ENCODE assay signal across 9 cellular contexts in the genomic region with DNA sequence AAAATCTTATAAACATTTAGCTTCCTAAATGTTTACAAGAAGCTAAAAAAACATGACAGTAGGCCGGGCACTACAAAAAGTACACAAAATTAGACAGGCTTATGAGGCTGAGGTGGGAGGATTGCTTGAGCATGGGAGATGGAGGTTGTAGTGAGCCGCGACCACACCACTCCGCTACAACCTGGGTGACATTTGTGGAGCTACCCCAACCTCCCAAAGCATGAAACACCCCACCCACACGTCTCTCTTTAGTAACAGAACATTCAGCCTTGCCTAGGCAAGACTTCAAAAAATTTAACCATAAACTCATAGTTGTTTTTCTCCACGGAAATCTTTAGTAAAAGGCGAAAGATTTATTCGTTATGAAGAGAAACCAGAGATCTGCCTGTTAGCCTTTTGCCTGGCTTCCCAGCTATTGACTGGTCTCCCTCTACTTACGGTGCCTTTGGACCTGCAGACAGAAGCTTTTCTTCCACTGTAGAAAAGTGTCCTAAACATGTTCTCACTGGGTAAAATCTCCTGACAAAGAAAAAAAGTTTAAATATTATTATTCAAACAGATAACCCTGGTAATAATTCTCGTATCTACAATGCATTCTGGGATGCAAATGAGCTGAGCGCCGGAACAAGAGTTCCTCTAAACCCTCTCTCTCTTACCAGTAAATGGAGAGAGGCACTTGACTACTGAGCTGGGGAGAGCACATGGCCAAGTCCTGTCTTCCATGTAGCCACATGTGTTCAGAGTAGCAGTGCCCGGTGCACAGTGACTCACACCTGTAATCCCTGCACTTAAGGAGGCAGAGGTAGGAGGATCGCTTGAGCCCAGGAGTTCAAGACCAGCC. TPM values are rescaled to one million over a fixed set of nuclear protein-coding genes. Genes with fewer than 3 reads are reported as not detected.
DNase-seq lines count a peak whose midpoint lies in the region; ATAC-seq, FAIRE-seq and TF ChIP-seq lines count a peak whose summit lies in the region.
"Had no signal": no experiment of that assay in that cellular context is flagged by ENCODE, and none has a peak within 500 bp of the region (broad histone marks: within the 10 kb centered on the region; RNA-seq: fewer than 3 reads in every experiment).

No MANE protein-coding gene starts in this region.

- peaks cover 16% of the 10 kb centered on the region for H3K27me3 Mint-ChIP-seq in GM23338 (ENCODE audit: insufficient read depth, low read depth, poor library complexity)

- no peaks in the 10 kb centered on the region for H3K79me2 ChIP-seq in GM23338 (replicated peaks; ENCODE audit: insufficient read depth)

- H3F3A ChIP-seq in GM23338 (replicated peaks; ENCODE audit: low read depth): 0 out of 2 replicates have a peak, but pooled peaks cover 3% of the 10 kb centered on the region

- H3K4me1 Mint-ChIP-seq in GM23338: no peaks in the 10 kb centered on the region; the same call in 2 of the 3 replicates

- peak; percentile 91 for ATAC-seq in GM23338

- H3K4me1 ChIP-seq in GM23338 (ENCODE audit: insufficient read depth): no peaks in the 10 kb centered on the region

- H3K9me2 ChIP-seq in GM23338 (ENCODE audit: insufficient read depth): no peaks in the 10 kb centered on the region

- H2AFZ ChIP-seq in GM23338: no peak overlapping the region

- no peak overlapping the region for H3K4me2 ChIP-seq in GM23338

- peaks cover under 1% of the 10 kb centered on the region; the same call in 1 of the 3 replicates for H3K9me3 Mint-ChIP-seq in GM23338

- peak overlapping the region; percentile 100 for H3K27ac Mint-ChIP-seq in GM23338

- H3K36me3 ChIP-seq in GM23338 (ENCODE audit: insufficient read depth): no peaks in the 10 kb centered on the region

- no peaks in the 10 kb centered on the region for H4K20me1 ChIP-seq in GM23338 (replicated peaks; ENCODE audit: insufficient read depth)

- peak overlapping the region; percentile 61 for H3K27ac ChIP-seq in GM23338 (ENCODE audit: low read depth)

- H3K27me3 ChIP-seq in GM23338 (ENCODE audit: insufficient read depth): no peaks in the 10 kb centered on the region

- H3K36me3 Mint-ChIP-seq in GM23338 (ENCODE audit: low read depth): no peaks in the 10 kb centered on the region

- no peak overlapping the region for H3K4me3 ChIP-seq in GM23338

- DNase-seq in GM04504 (ENCODE audit: low read depth) (peak; percentile 82), GM23338 (ENCODE audit: low spot score) (peak; percentile 82), KG1 (lab: John Stamatoyannopoulos, UW) (peak; percentile 91), SHP77 treated with DMSO at 0.1 percent for 48 hours (lab: John Stamatoyannopoulos, UW) (peak; percentile 99), hepatic stellate cell (ENCODE audit: low spot score) (peak; percentile 69), D721Med (ENCODE audit: insufficient read length, low spot score) (no peak)
- peak; percentile 84 for DNase-seq in activated naive CD4-positive, alpha-beta T cell treated with anti-CD3 and anti-CD28 coated beads, Interleukin-2, amount 50 U/mL, for 16 hours
- DNase-seq in stimulated activated CD4-positive, alpha-beta T cell treated with anti-CD3 and anti-CD28 coated beads, Interleukin-12 subunit alpha, Interleukin-12 subunit beta, amount 100 ng/mL, for 4 hours: peak; percentile 73

- 0 out of 4 replicates have a peak, but pooled peaks of 1 of the 2 experiments have one; percentile 1 for TF ChIP-seq CTCF in GM23338 (conservative IDR thresholded peaks at IDR 0.05; ENCODE audit: low read depth in 2 of 2)
- TF ChIP-seq CTCF in D721Med (IDR thresholded peaks at IDR 0.05; ENCODE audit: insufficient read depth, missing control alignments): no peak

- H3K4me3 Mint-ChIP-seq in GM23338: no peak overlapping the region; the same call in 2 of the 3 replicates

- FAIRE-seq in D721Med (lab: Jason Lieb, UNC): no peak

TF ChIP-seq in GM23338, 12 proteins besides CTCF, POLR2A, EP300 and RAD21:
- TF ChIP-seq NANOG (IDR thresholded peaks at IDR 0.05; ENCODE audit: borderline replicate concordance) (no peak), POLR2AphosphoS5 (IDR thresholded peaks at IDR 0.05; ENCODE audit: low read depth) (peak; percentile 100), ZNF331 (CRISPR knock-in tag; IDR thresholded peaks at IDR 0.05; ENCODE audit: low read depth) (peak; percentile 60; the same call in 1 of the 2 replicates), CREB1 (CRISPR knock-in tag; IDR thresholded peaks at IDR 0.05; ENCODE audit: low read depth) (peak; percentile 55; the same call in 1 of the 2 replicates), ZNF114 (CRISPR knock-in tag; IDR thresholded peaks at IDR 0.05) (peak; percentile 88; the same call in 1 of the 2 replicates), STAT1 (IDR thresholded peaks at IDR 0.05; ENCODE audit: unreplicated experiment) (no peak)
- TF ChIP-seq, protein P1, sequence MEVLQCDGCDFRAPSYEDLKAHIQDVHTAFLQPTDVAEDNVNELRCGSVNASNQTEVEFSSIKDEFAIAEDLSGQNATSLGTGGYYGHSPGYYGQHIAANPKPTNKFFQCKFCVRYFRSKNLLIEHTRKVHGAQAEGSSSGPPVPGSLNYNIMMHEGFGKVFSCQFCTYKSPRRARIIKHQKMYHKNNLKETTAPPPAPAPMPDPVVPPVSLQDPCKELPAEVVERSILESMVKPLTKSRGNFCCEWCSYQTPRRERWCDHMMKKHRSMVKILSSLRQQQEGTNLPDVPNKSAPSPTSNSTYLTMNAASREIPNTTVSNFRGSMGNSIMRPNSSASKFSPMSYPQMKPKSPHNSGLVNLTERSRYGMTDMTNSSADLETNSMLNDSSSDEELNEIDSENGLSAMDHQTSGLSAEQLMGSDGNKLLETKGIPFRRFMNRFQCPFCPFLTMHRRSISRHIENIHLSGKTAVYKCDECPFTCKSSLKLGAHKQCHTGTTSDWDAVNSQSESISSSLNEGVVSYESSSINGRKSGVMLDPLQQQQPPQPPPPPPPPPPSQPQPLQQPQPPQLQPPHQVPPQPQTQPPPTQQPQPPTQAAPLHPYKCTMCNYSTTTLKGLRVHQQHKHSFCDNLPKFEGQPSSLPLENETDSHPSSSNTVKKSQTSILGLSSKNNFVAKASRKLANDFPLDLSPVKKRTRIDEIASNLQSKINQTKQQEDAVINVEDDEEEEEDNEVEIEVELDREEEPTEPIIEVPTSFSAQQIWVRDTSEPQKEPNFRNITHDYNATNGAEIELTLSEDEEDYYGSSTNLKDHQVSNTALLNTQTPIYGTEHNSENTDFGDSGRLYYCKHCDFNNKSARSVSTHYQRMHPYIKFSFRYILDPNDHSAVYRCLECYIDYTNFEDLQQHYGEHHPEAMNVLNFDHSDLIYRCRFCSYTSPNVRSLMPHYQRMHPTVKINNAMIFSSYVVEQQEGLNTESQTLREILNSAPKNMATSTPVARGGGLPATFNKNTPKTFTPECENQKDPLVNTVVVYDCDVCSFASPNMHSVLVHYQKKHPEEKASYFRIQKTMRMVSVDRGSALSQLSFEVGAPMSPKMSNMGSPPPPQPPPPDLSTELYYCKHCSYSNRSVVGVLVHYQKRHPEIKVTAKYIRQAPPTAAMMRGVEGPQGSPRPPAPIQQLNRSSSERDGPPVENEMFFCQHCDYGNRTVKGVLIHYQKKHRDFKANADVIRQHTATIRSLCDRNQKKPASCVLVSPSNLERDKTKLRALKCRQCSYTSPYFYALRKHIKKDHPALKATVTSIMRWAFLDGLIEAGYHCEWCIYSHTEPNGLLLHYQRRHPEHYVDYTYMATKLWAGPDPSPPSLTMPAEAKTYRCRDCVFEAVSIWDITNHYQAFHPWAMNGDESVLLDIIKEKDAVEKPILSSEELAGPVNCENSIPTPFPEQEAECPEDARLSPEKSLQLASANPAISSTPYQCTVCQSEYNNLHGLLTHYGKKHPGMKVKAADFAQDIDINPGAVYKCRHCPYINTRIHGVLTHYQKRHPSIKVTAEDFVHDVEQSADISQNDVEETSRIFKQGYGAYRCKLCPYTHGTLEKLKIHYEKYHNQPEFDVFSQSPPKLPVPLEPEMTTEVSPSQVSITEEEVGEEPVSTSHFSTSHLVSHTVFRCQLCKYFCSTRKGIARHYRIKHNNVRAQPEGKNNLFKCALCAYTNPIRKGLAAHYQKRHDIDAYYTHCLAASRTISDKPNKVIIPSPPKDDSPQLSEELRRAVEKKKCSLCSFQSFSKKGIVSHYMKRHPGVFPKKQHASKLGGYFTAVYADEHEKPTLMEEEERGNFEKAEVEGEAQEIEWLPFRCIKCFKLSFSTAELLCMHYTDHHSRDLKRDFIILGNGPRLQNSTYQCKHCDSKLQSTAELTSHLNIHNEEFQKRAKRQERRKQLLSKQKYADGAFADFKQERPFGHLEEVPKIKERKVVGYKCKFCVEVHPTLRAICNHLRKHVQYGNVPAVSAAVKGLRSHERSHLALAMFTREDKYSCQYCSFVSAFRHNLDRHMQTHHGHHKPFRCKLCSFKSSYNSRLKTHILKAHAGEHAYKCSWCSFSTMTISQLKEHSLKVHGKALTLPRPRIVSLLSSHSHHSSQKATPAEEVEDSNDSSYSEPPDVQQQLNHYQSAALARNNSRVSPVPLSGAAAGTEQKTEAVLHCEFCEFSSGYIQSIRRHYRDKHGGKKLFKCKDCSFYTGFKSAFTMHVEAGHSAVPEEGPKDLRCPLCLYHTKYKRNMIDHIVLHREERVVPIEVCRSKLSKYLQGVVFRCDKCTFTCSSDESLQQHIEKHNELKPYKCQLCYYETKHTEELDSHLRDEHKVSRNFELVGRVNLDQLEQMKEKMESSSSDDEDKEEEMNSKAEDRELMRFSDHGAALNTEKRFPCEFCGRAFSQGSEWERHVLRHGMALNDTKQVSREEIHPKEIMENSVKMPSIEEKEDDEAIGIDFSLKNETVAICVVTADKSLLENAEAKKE (CRISPR knock-in tag; IDR thresholded peaks at IDR 0.05): peak; percentile 83
- TF ChIP-seq, protein P2, sequence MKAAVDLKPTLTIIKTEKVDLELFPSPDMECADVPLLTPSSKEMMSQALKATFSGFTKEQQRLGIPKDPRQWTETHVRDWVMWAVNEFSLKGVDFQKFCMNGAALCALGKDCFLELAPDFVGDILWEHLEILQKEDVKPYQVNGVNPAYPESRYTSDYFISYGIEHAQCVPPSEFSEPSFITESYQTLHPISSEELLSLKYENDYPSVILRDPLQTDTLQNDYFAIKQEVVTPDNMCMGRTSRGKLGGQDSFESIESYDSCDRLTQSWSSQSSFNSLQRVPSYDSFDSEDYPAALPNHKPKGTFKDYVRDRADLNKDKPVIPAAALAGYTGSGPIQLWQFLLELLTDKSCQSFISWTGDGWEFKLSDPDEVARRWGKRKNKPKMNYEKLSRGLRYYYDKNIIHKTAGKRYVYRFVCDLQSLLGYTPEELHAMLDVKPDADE (IDR thresholded peaks at IDR 0.05): peak; percentile 89

RNA-seq across cellular contexts. Expression of gene RNU5D-1, which starts 9.2 kb away (rescaled TPM):
- not detected in 2 replicates for total RNA-seq in GM23338 (2014; rRNA removed; shearing (Covaris generic))
- polyA plus RNA-seq in GM23338 (2016; fragmentation: Nextera tagmentation; extraction: Ambion mirVana): not detected in 2 replicates
- total RNA-seq: pulmonary artery endothelial cell had no signal

RNA-seq across cellular contexts. Expression of gene KIF2C, which starts 17.9 kb away (rescaled TPM):
- total RNA-seq in GM23338 (2014; rRNA removed; shearing (Covaris generic)): 58.2 and 62.9 TPM in 2 replicates
- polyA plus RNA-seq in GM23338 (2016; fragmentation: Nextera tagmentation; extraction: Ambion mirVana): 35.9 and 38.0 TPM in 2 replicates

RNA-seq across cellular contexts. Expression of gene ARMH1, which starts 47.2 kb away (rescaled TPM):
- 0.31 and 0.62 TPM in 2 replicates for total RNA-seq in GM23338 (2014; rRNA removed; shearing (Covaris generic))
- polyA plus RNA-seq in GM23338 (2016; fragmentation: Nextera tagmentation; extraction: Ambion mirVana): 1.0 TPM in 1 of 2 replicates, not detected in the other
- total RNA-seq: pulmonary artery endothelial cell had no signal

RNA-seq across cellular contexts. Expression of gene TMEM53, which starts 47.5 kb away (rescaled TPM):
- 4.3 and 20.8 TPM in 2 replicates for total RNA-seq in GM23338 (2014; rRNA removed; shearing (Covaris generic))
- polyA plus RNA-seq in GM23338 (2016; fragmentation: Nextera tagmentation; extraction: Ambion mirVana): 10.6 and 15.4 TPM in 2 replicates

RNA-seq across cellular contexts. Expression of gene RPS8, which starts 53.6 kb away (rescaled TPM):
- 1,756 and 2,098 TPM in 2 replicates for total RNA-seq in GM23338 (2014; rRNA removed; shearing (Covaris generic))
- polyA plus RNA-seq in GM23338 (2016; fragmentation: Nextera tagmentation; extraction: Ambion mirVana): 2,427 and 2,738 TPM in 2 replicates
